8 cellular contexts compared by ENCODE assay signal in genomic region chr14:50559990-50560928, GRCh38. TPM values are rescaled to one million over a fixed set of nuclear protein-coding genes. Genes with fewer than 3 reads are reported as not detected.
DNase-seq lines count a peak whose midpoint lies in the region; ATAC-seq and TF ChIP-seq lines count a peak whose summit lies in the region.

Gene ATL1, plus strand, starts transcription at chr14:50560145. Its CDS starts 121 bp downstream, at chr14:50560266.

- peaks cover 8% of the 10 kb centered on the region for H3K27me3 Mint-ChIP-seq in endothelial cell (ENCODE audit: unreplicated experiment)

- in situ Hi-C loops in Caki2 (cut with HindIII; ENCODE audit: low pct_unique_long_range_greater_than_20kb, low sequenced_read_pairs) = no loop called here

- H3K27ac Mint-ChIP-seq in endothelial cell (ENCODE audit: unreplicated experiment) = no peak within 1 kb of the TSS

- H3K4me3 Mint-ChIP-seq in endothelial cell (ENCODE audit: unreplicated experiment) = peak within 1 kb of the TSS; percentile 92

- no peaks in the 10 kb centered on the region for H3K36me3 Mint-ChIP-seq in endothelial cell (ENCODE audit: low read depth, unreplicated experiment)

- no peaks in the 10 kb centered on the region for H3K9me3 Mint-ChIP-seq in endothelial cell (ENCODE audit: unreplicated experiment)

- no peak for DNase-seq in Caki2 (ENCODE audit: low read depth)
- DNase-seq in NCI-H526 (lab: John Stamatoyannopoulos, UW) = peak; percentile 83 to 92
- peak; percentile 73 for DNase-seq in activated CD8-positive, alpha-beta memory T cell treated with anti-CD3 and anti-CD28 coated beads, Interleukin-2, amount 50 U/mL, for 48 hours
- DNase-seq in endothelial cell (ENCODE audit: low spot score) = peak; percentile 59
- DNase-seq in medulla oblongata (ENCODE audit: extremely low spot score) = peak; percentile 74
- peak; percentile 14 to 23 for DNase-seq in stimulated activated CD8-positive, alpha-beta memory T cell treated with anti-CD3 and anti-CD28 coated beads, Interleukin-15, amount 100 ng/mL, for 48 hours (ENCODE audit: low read depth in 2 of 2)
- no peak for DNase-seq in GOT3 (lab: John Stamatoyannopoulos, UW)

- ATAC-seq in HG02852 (IDR thresholded peaks at IDR 0.05; ENCODE audit: unreplicated experiment) = peak; percentile 70

- no peak for TF ChIP-seq CTCF in endothelial cell (IDR thresholded peaks at IDR 0.05; ENCODE audit: unreplicated experiment)

- H3K4me1 Mint-ChIP-seq in endothelial cell (ENCODE audit: unreplicated experiment) = peaks cover 5% of the 10 kb centered on the region

RNA-seq across cellular contexts. Expression of gene ATL1, which starts in this region (rescaled TPM):
- total RNA-seq in Caki2 (2014; rRNA removed; shearing (Covaris generic); ENCODE audit: low replicate concordance) = 6.3 and 16.2 TPM in 2 replicates
- total RNA-seq in endothelial cell (ENCODE audit: unreplicated experiment) = 4.7 TPM

Comparison
In these comparisons a context has a peak if more than half of its experiments do, and no peak if none do; other contexts are left out.
1. DNase-seq: peak in NCI-H526 (2 of 2), activated CD8-positive, alpha-beta memory T cell treated with anti-CD3 and anti-CD28 coated beads, Interleukin-2, amount 50 U/mL, for 48 hours (single experiment), endothelial cell (single experiment), medulla oblongata (single experiment) and stimulated activated CD8-positive, alpha-beta memory T cell treated with anti-CD3 and anti-CD28 coated beads, Interleukin-15, amount 100 ng/mL, for 48 hours (2 of 2); none in Caki2 (single experiment) and GOT3 (single experiment).